8 cellular contexts compared by ENCODE assay signal in the genomic region with DNA sequence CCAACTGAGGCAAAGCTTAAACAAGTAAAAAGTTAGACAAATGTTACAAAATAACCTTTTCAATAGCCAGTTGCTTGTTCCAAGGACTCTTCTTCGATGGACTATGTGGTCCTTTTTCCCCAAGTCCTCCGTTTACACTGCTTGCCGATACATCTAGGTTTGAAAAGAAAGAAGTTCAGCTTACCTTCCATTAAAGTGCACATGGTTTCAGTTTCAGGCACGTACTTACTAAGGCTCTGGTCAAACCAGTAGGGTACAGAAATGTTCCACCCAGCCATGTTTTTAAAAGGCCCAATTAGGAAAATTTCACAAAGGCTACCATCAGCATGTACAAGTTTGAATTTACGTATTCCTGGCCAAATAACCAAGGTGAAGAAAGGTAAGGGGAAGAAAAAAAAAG. TPM values are rescaled to one million over a fixed set of nuclear protein-coding genes. Genes with fewer than 3 reads are reported as not detected.
DNase-seq lines count a peak whose midpoint lies in the region; ATAC-seq and TF ChIP-seq lines count a peak whose summit lies in the region.

No MANE protein-coding gene starts in this region.

- no peaks in the 10 kb centered on the region for H3K27me3 Mint-ChIP-seq in endodermal cell (ENCODE audit: insufficient read depth)
- no peaks in the 10 kb centered on the region for H3K27me3 Mint-ChIP-seq in osteocyte (ENCODE audit: unreplicated experiment)

- H3K4me1 ChIP-seq in endodermal cell (ENCODE audit: control insufficient read depth, insufficient read depth, low read length), result peaks cover 9% of the 10 kb centered on the region

- H3K27me3 ChIP-seq in endodermal cell (ENCODE audit: control insufficient read depth, insufficient read depth, low read length, poor library complexity, severe bottlenecking), result no peaks in the 10 kb centered on the region

- peaks cover 46% of the 10 kb centered on the region for H3K36me3 ChIP-seq in endodermal cell (ENCODE audit: control insufficient read depth, insufficient read depth, low read length)

- no peak overlapping the region for H3K27ac ChIP-seq in endodermal cell (ENCODE audit: low read depth, low read length)

- WGBS in endodermal cell (ENCODE audit: insufficient coverage in 1 of 2, insufficient read length in 1 of 2), 2 experiments, result 23 to 50% methylated on average over 4 to 5 of the region's 5 CpGs

- DNase-seq in NCI-H82 (lab: John Stamatoyannopoulos, UW) (peak; percentile 22), NCI-H82 treated with DMSO at 0.1 percent for 48 hours (lab: John Stamatoyannopoulos, UW; ENCODE audit: unreplicated experiment) (no peak), OCI-M1 (lab: John Stamatoyannopoulos, UW) (peak; percentile 71), endodermal cell (no peak), osteocyte (ENCODE audit: extremely low spot score, unreplicated experiment) (no peak), SKM-1 treated with dmso at 0.1 percent for 144 hours (lab: John Stamatoyannopoulos, UW; ENCODE audit: unreplicated experiment) (no peak), GM19238 (ENCODE audit: insufficient read length, low spot score) (no peak)

- H3K36me3 Mint-ChIP-seq in endodermal cell (ENCODE audit: low read depth) (peaks cover 44% of the 10 kb centered on the region), osteocyte (ENCODE audit: unreplicated experiment) (peaks cover 37% of the 10 kb centered on the region)

- H3K9me3 ChIP-seq in endodermal cell (ENCODE audit: control insufficient read depth, low read length), result no peaks in the 10 kb centered on the region

- TF ChIP-seq CTCF in endodermal cell (conservative IDR thresholded peaks at IDR 0.05), result no peak
- TF ChIP-seq CTCF in osteocyte (IDR thresholded peaks at IDR 0.05), result no peak

- H3K4me3 ChIP-seq in endodermal cell (ENCODE audit: low read length), result peak overlapping the region; percentile 90

- ATAC-seq in HG03025 (IDR thresholded peaks at IDR 0.05; ENCODE audit: low FRiP score, unreplicated experiment), result no peak

- H3K9me3 Mint-ChIP-seq in endodermal cell (no peaks in the 10 kb centered on the region), osteocyte (ENCODE audit: unreplicated experiment) (no peaks in the 10 kb centered on the region)

- H3K4me1 Mint-ChIP-seq in endodermal cell (peaks cover 28% of the 10 kb centered on the region), osteocyte (ENCODE audit: unreplicated experiment) (peaks cover 49% of the 10 kb centered on the region)

- peak overlapping the region; percentile 96 for H3K9ac ChIP-seq in endodermal cell (ENCODE audit: extremely low read depth, low read length, poor library complexity, severe bottlenecking)

- peak overlapping the region; percentile 100 for H3K4me3 Mint-ChIP-seq in endodermal cell
- H3K4me3 Mint-ChIP-seq in osteocyte (ENCODE audit: unreplicated experiment), result peak overlapping the region; percentile 95

- H3K27ac Mint-ChIP-seq in endodermal cell (peak overlapping the region; percentile 98), osteocyte (ENCODE audit: unreplicated experiment) (peak overlapping the region; percentile 96)

RNA-seq across cellular contexts. Expression of a gene that starts 2.1 kb away (rescaled TPM):
- total RNA-seq in endodermal cell, result 100 to 1,000 TPM; 255 to 307 TPM
- polyA plus RNA-seq in endodermal cell (2013, experiment 1 of 2), result 314 TPM
- polyA plus RNA-seq in endodermal cell (2013, experiment 2 of 2), result 252 TPM
- 137 and 145 TPM in 2 replicates for total RNA-seq in osteocyte

RNA-seq across cellular contexts. Expression of a gene that starts 2.9 kb away (rescaled TPM):
- total RNA-seq in endodermal cell (10 to 100 TPM; 29.3 to 33.3 TPM), osteocyte (33.0 and 34.7 TPM in 2 replicates)
- 22.3 TPM for polyA plus RNA-seq in endodermal cell (2013, experiment 1 of 2)
- 18.9 TPM for polyA plus RNA-seq in endodermal cell (2013, experiment 2 of 2)

RNA-seq across cellular contexts. Expression of a gene that starts 8.4 kb away (rescaled TPM):
- total RNA-seq in endodermal cell, result 10 to 100 TPM; 31.3 to 39.9 TPM
- 32.3 TPM for polyA plus RNA-seq in endodermal cell (2013, experiment 1 of 2)
- polyA plus RNA-seq in endodermal cell (2013, experiment 2 of 2), result 27.7 TPM
- total RNA-seq in osteocyte, result 35.7 and 36.3 TPM in 2 replicates

RNA-seq across cellular contexts. Expression of a gene that starts 8.6 kb away (rescaled TPM):
- total RNA-seq in endodermal cell (10 to 100 TPM; 17.0 to 20.3 TPM), osteocyte (16.8 and 22.7 TPM in 2 replicates)
- polyA plus RNA-seq in endodermal cell (2013, experiment 1 of 2), result 18.8 TPM
- 16.4 TPM for polyA plus RNA-seq in endodermal cell (2013, experiment 2 of 2)

RNA-seq across cellular contexts. Expression of a gene that starts 24.2 kb away (rescaled TPM):
- total RNA-seq in endodermal cell (10 to 100 TPM; 61.6 to 77.1 TPM), osteocyte (183 and 187 TPM in 2 replicates)
- polyA plus RNA-seq in endodermal cell (2013, experiment 1 of 2), result 64.6 TPM
- 58.4 TPM for polyA plus RNA-seq in endodermal cell (2013, experiment 2 of 2)

Comparison
In these comparisons a context has a peak if more than half of its experiments do, and no peak if none do; other contexts are left out.
1. DNase-seq: peak in NCI-H82 (single experiment) and OCI-M1 (single experiment); none in NCI-H82 treated with DMSO at 0.1 percent for 48 hours (single experiment), endodermal cell (single experiment), osteocyte (single experiment), SKM-1 treated with dmso at 0.1 percent for 144 hours (single experiment) and GM19238 (single experiment).